8 cellular contexts compared by ENCODE assay signal in genomic region chr3:42179110-42179725, GRCh38.
A peak's percentile ranks its signal among the peaks of the same experiment; 100 is the strongest.
DNase-seq lines count a peak whose midpoint lies in the region; ATAC-seq, FAIRE-seq and TF ChIP-seq lines count a peak whose summit lies in the region.

No MANE protein-coding gene starts in this region.

- TF ChIP-seq CTCF in fibroblast of the aortic adventitia (IDR thresholded peaks at IDR 0.05; ENCODE audit: insufficient read depth, low read length) = no peak
- no peak for TF ChIP-seq CTCF in osteocyte (IDR thresholded peaks at IDR 0.05)
- TF ChIP-seq CTCF in D721Med (IDR thresholded peaks at IDR 0.05; ENCODE audit: insufficient read depth, missing control alignments) = no peak

- peaks cover 9% of the 10 kb centered on the region for H3K4me1 Mint-ChIP-seq in activated CD4-positive, alpha-beta T cell treated with anti-CD3 and anti-CD28 coated beads, Interleukin-2, amount 10 ng/mL, durations not matched to agents 24 days and 14 days
- peaks cover 14% of the 10 kb centered on the region for H3K4me1 Mint-ChIP-seq in activated CD4-positive, alpha-beta T cell treated with anti-CD3 and anti-CD28 coated beads, Interleukin-2, amount 10 ng/mL, durations not matched to agents 7 days and 5 days
- peaks cover 18% of the 10 kb centered on the region for H3K4me1 Mint-ChIP-seq in osteocyte (ENCODE audit: unreplicated experiment)

- H3K4me3 Mint-ChIP-seq in activated CD4-positive, alpha-beta T cell treated with anti-CD3 and anti-CD28 coated beads, Interleukin-2, amount 10 ng/mL, durations not matched to agents 24 days and 14 days = no peak overlapping the region
- H3K4me3 Mint-ChIP-seq in activated CD4-positive, alpha-beta T cell treated with anti-CD3 and anti-CD28 coated beads, Interleukin-2, amount 10 ng/mL, durations not matched to agents 7 days and 5 days = no peak overlapping the region
- no peak overlapping the region for H3K4me3 Mint-ChIP-seq in osteocyte (ENCODE audit: unreplicated experiment)

- ATAC-seq in SK-N-SH treated with all-trans-retinoic acid at 6 μM for 48 hours = peak; percentile 99

- DNase-seq in activated CD4-positive, alpha-beta T cell treated with anti-CD3 and anti-CD28 coated beads, Interleukin-2, amount 10 ng/mL, durations not matched to agents 24 days and 14 days = no peak
- DNase-seq in activated CD4-positive, alpha-beta T cell treated with anti-CD3 and anti-CD28 coated beads, Interleukin-2, amount 10 ng/mL, durations not matched to agents 7 days and 5 days = no peak
- DNase-seq in fibroblast of the aortic adventitia (ENCODE audit: low read depth) (peak; percentile 87), osteocyte (ENCODE audit: extremely low spot score, unreplicated experiment) (no peak), SK-N-DZ (ENCODE audit: low spot score) (no peak), D721Med (ENCODE audit: insufficient read length, low spot score) (no peak)
- no peak for DNase-seq in effector CD8-positive, alpha-beta T cell (lab: John Stamatoyannopoulos, UW)

- POLR2A ChIA-PET in activated CD4-positive, alpha-beta T cell treated with anti-CD3 and anti-CD28 coated beads, Interleukin-2, amount 10 ng/mL, durations not matched to agents 7 days and 5 days (lab: Charles Lee) = no interaction called here

- CTCF ChIA-PET in activated CD4-positive, alpha-beta T cell treated with anti-CD3 and anti-CD28 coated beads, Interleukin-2, amount 10 ng/mL, durations not matched to agents 7 days and 5 days (lab: Charles Lee) = no interaction called here

- H3K27me3 Mint-ChIP-seq in activated CD4-positive, alpha-beta T cell treated with anti-CD3 and anti-CD28 coated beads, Interleukin-2, amount 10 ng/mL, durations not matched to agents 24 days and 14 days = no peaks in the 10 kb centered on the region
- H3K27me3 Mint-ChIP-seq in activated CD4-positive, alpha-beta T cell treated with anti-CD3 and anti-CD28 coated beads, Interleukin-2, amount 10 ng/mL, durations not matched to agents 7 days and 5 days = no peaks in the 10 kb centered on the region
- no peaks in the 10 kb centered on the region for H3K27me3 Mint-ChIP-seq in osteocyte (ENCODE audit: unreplicated experiment)

- no peaks in the 10 kb centered on the region for H3K9me3 Mint-ChIP-seq in activated CD4-positive, alpha-beta T cell treated with anti-CD3 and anti-CD28 coated beads, Interleukin-2, amount 10 ng/mL, durations not matched to agents 24 days and 14 days
- H3K9me3 Mint-ChIP-seq in activated CD4-positive, alpha-beta T cell treated with anti-CD3 and anti-CD28 coated beads, Interleukin-2, amount 10 ng/mL, durations not matched to agents 7 days and 5 days = no peaks in the 10 kb centered on the region
- H3K9me3 Mint-ChIP-seq in osteocyte (ENCODE audit: unreplicated experiment) = no peaks in the 10 kb centered on the region

- peaks cover 9% of the 10 kb centered on the region for H3K36me3 Mint-ChIP-seq in activated CD4-positive, alpha-beta T cell treated with anti-CD3 and anti-CD28 coated beads, Interleukin-2, amount 10 ng/mL, durations not matched to agents 24 days and 14 days (ENCODE audit: low read depth)
- H3K36me3 Mint-ChIP-seq in activated CD4-positive, alpha-beta T cell treated with anti-CD3 and anti-CD28 coated beads, Interleukin-2, amount 10 ng/mL, durations not matched to agents 7 days and 5 days (ENCODE audit: low read depth) = no peaks in the 10 kb centered on the region
- H3K36me3 Mint-ChIP-seq in osteocyte (ENCODE audit: unreplicated experiment) = no peaks in the 10 kb centered on the region

- no peak for FAIRE-seq in D721Med (lab: Jason Lieb, UNC)

- H3K4me3 ChIP-seq in fibroblast of the aortic adventitia (ENCODE audit: low read depth, low read length) = no peak overlapping the region

- peak overlapping the region; percentile 69 for H3K27ac Mint-ChIP-seq in activated CD4-positive, alpha-beta T cell treated with anti-CD3 and anti-CD28 coated beads, Interleukin-2, amount 10 ng/mL, durations not matched to agents 24 days and 14 days
- no peak overlapping the region for H3K27ac Mint-ChIP-seq in activated CD4-positive, alpha-beta T cell treated with anti-CD3 and anti-CD28 coated beads, Interleukin-2, amount 10 ng/mL, durations not matched to agents 7 days and 5 days
- peak overlapping the region; percentile 83 for H3K27ac Mint-ChIP-seq in osteocyte (ENCODE audit: unreplicated experiment)

- intact Hi-C loops in activated CD4-positive, alpha-beta T cell treated with anti-CD3 and anti-CD28 coated beads, Interleukin-2, amount 10 ng/mL, durations not matched to agents 24 days and 14 days (cut with micrococcal nuclease) = no loop called here

TF ChIP-seq in SK-N-SH treated with all-trans-retinoic acid at 6 μM for 48 hours, 23 proteins besides CTCF, POLR2A, EP300 and RAD21:
- TF ChIP-seq POU6F1 (CRISPR knock-in tag; IDR thresholded peaks at IDR 0.05; ENCODE audit: borderline replicate concordance, low read depth) (no peak), ZC3H10 (CRISPR knock-in tag; IDR thresholded peaks at IDR 0.05) (no peak), GLIS3 (CRISPR knock-in tag; IDR thresholded peaks at IDR 0.05) (no peak), ZFP30 (CRISPR knock-in tag; IDR thresholded peaks at IDR 0.05) (no peak), ZNF565 (CRISPR knock-in tag; conservative IDR thresholded peaks at IDR 0.05; ENCODE audit: low read depth) (no peak), ISL1 (CRISPR knock-in tag; IDR thresholded peaks at IDR 0.05) (0 out of 2 replicates have a peak, but pooled peaks have one; percentile 10)
